In genomic region chr16:11612110-11612981, GRCh38 we compare ENCODE assay signal across 1 cellular context.
TF ChIP-seq lines count a peak whose summit lies in the region.

No MANE protein-coding gene starts in this region.

TF ChIP-seq in HepG2, 621 proteins besides CTCF, POLR2A, EP300 and RAD21 (continued from another document and continues in another):
- TF ChIP-seq IKZF5 (CRISPR knock-in tag; IDR thresholded peaks at IDR 0.05) (peak; percentile 98), DNMT3B (CRISPR knock-in tag; conservative IDR thresholded peaks at IDR 0.05) (peak; percentile 92; the same call in 1 of the 2 replicates), CCAR2 (optimal IDR thresholded peaks at IDR 0.05; ENCODE audit: low read depth, low read length) (no peak), ZNF773 (CRISPR knock-in tag; IDR thresholded peaks at IDR 0.05; ENCODE audit: borderline replicate concordance) (0 out of 2 replicates have a peak, but pooled peaks have one; percentile 89), RCOR2 (CRISPR knock-in tag; IDR thresholded peaks at IDR 0.05) (peak; percentile 83; the same call in 1 of the 2 replicates), ZBTB49 (CRISPR knock-in tag; IDR thresholded peaks at IDR 0.05; ENCODE audit: borderline replicate concordance) (peak; percentile 89), ZNF710 (CRISPR knock-in tag; IDR thresholded peaks at IDR 0.05; ENCODE audit: borderline replicate concordance) (0 out of 2 replicates have a peak, but pooled peaks have one; percentile 52), TP53 (CRISPR knock-in tag; conservative IDR thresholded peaks at IDR 0.05) (no peak; the same call in 1 of the 2 replicates), ZNF619 (CRISPR knock-in tag; IDR thresholded peaks at IDR 0.05) (peak; percentile 67), KDM4B (CRISPR knock-in tag; IDR thresholded peaks at IDR 0.05) (peak; percentile 99), ZNF34 (CRISPR knock-in tag; IDR thresholded peaks at IDR 0.05; ENCODE audit: borderline replicate concordance) (peak; percentile 96; the same call in 1 of the 2 replicates), CENPBD1 (CRISPR knock-in tag; IDR thresholded peaks at IDR 0.05; ENCODE audit: borderline replicate concordance, low read depth) (no peak), ZNF574 (CRISPR knock-in tag; IDR thresholded peaks at IDR 0.05) (peak; percentile 89), TAF15 (IDR thresholded peaks at IDR 0.05; ENCODE audit: low read depth, low read length, poor library complexity, severe bottlenecking) (no peak), ZNF709 (CRISPR knock-in tag; IDR thresholded peaks at IDR 0.05) (peak; percentile 93), KLF9 (CRISPR knock-in tag; IDR thresholded peaks at IDR 0.05; ENCODE audit: low read depth) (no peak), LCORL (IDR thresholded peaks at IDR 0.05) (no peak), LCORL (CRISPR knock-in tag; IDR thresholded peaks at IDR 0.05) (peak; percentile 98), NFE2 (CRISPR knock-in tag; IDR thresholded peaks at IDR 0.05) (peak; percentile 61; the same call in 1 of the 2 replicates), AKAP8 (CRISPR knock-in tag; IDR thresholded peaks at IDR 0.05) (no peak; the same call in 1 of the 2 replicates), GATA4 (IDR thresholded peaks at IDR 0.05; ENCODE audit: borderline replicate concordance, low read depth) (no peak), ATF2 (CRISPR knock-in tag; IDR thresholded peaks at IDR 0.05) (peak; percentile 91), SAFB2 (CRISPR knock-in tag; IDR thresholded peaks at IDR 0.05; ENCODE audit: borderline replicate concordance, low read depth) (no peak; the same call in 1 of the 2 replicates), ZNF510 (CRISPR knock-in tag; IDR thresholded peaks at IDR 0.05; ENCODE audit: low read depth) (peak; percentile 96), ZNF704 (CRISPR knock-in tag; IDR thresholded peaks at IDR 0.05; ENCODE audit: borderline replicate concordance) (peak; percentile 93), PRDM15 (CRISPR knock-in tag; IDR thresholded peaks at IDR 0.05) (peak; percentile 46; the same call in 1 of the 2 replicates), SKIL (CRISPR knock-in tag; IDR thresholded peaks at IDR 0.05; ENCODE audit: borderline replicate concordance) (peak; percentile 58; the same call in 1 of the 2 replicates), ZNF230 (CRISPR knock-in tag; IDR thresholded peaks at IDR 0.05) (peak; percentile 87), ARID3A (IDR thresholded peaks at IDR 0.05; ENCODE audit: low read depth, low read length) (0 out of 2 replicates have a peak, but pooled peaks have one; percentile 11), BRF2 (CRISPR knock-in tag; IDR thresholded peaks at IDR 0.05) (peak; percentile 64), ZNF703 (CRISPR knock-in tag; IDR thresholded peaks at IDR 0.05; ENCODE audit: borderline replicate concordance) (peak; percentile 96), HOXA3 (CRISPR knock-in tag; IDR thresholded peaks at IDR 0.05) (peak; percentile 92)
